Comparison of ENCODE assay signal across 9 cellular contexts in genomic region chr7:39734605-39735004, GRCh38.
DNase-seq lines count a peak whose midpoint lies in the region; TF ChIP-seq lines count a peak whose summit lies in the region.
"Had no signal": no experiment of that assay in that cellular context is flagged by ENCODE, and none has a peak within 500 bp of the region (broad histone marks: within the 10 kb centered on the region; RNA-seq: fewer than 3 reads in every experiment).

No MANE protein-coding gene starts in this region.

- no peak for DNase-seq in activated naive CD4-positive, alpha-beta T cell treated with anti-CD3 and anti-CD28 coated beads, Interleukin-2, amount 10 ng/mL, durations not matched to agents 7 days and 5 days
- DNase-seq in activated naive CD4-positive, alpha-beta T cell treated with anti-CD3 and anti-CD28 coated beads, Interleukin-2, amount 50 U/mL, for 16 hours, result no peak
- no peak for DNase-seq in activated CD4-positive, alpha-beta memory T cell treated with anti-CD3 and anti-CD28 coated beads for 36 hours
- DNase-seq in hepatocyte (ENCODE audit: low spot score), result no peak
- DNase-seq in tibial artery, result no peak
- DNase-seq in NCI-H2107 (lab: John Stamatoyannopoulos, UW), result no peak
- DNase-seq in KBM-7, result no peak
- no peak for DNase-seq in CD1c-positive myeloid dendritic cell (ENCODE audit: extremely low spot score)
- DNase-seq: foreskin melanocyte had no signal

- WGBS in hepatocyte (ENCODE audit: low lambda C conversion rate, missing lambda C conversion rate), result 61% methylated on average over 2 of the region's 2 CpGs

- H3K27ac ChIP-seq in hepatocyte (peak overlapping the region; percentile 89), tibial artery (no peak overlapping the region)

- H3K79me2 ChIP-seq in hepatocyte, result peaks cover 18% of the 10 kb centered on the region

- H3K4me2 ChIP-seq in hepatocyte, result peak overlapping the region; percentile 78

- H3K27me3 ChIP-seq in hepatocyte (no peaks in the 10 kb centered on the region), tibial artery (no peaks in the 10 kb centered on the region)

- H3K27me3 Mint-ChIP-seq in activated naive CD4-positive, alpha-beta T cell treated with anti-CD3 and anti-CD28 coated beads, Interleukin-2, amount 10 ng/mL, durations not matched to agents 7 days and 5 days, result peaks cover 8% of the 10 kb centered on the region
- H3K27me3 Mint-ChIP-seq in activated CD4-positive, alpha-beta memory T cell treated with anti-CD3 and anti-CD28 coated beads for 36 hours, result no peaks in the 10 kb centered on the region

- H2AFZ ChIP-seq in hepatocyte, result no peak overlapping the region

- intact Hi-C loops in activated CD4-positive, alpha-beta memory T cell treated with anti-CD3 and anti-CD28 coated beads for 36 hours (cut with micrococcal nuclease), result loop anchor here (10.0 kb wide), 1 partner anchor 830 kb away; the partner anchor contains the start of gene VPS41
- intact Hi-C loops in tibial artery (cut with DNase I; ENCODE audit: low total_unique reads), result no loop called here

- H3K36me3 ChIP-seq in hepatocyte (replicated peaks; ENCODE audit: insufficient read depth, low read depth) (no peaks in the 10 kb centered on the region), tibial artery (no peaks in the 10 kb centered on the region)

- in situ Hi-C loops in KBM-7 (cut with MboI; ENCODE audit: low pct_unique_long_range_greater_than_20kb, low sequenced_read_pairs), result loop anchor here (25.0 kb wide), 1 partner anchor 147 kb away; no protein-coding TSS in a partner anchor

- CTCF ChIA-PET in activated naive CD4-positive, alpha-beta T cell treated with anti-CD3 and anti-CD28 coated beads, Interleukin-2, amount 10 ng/mL, durations not matched to agents 7 days and 5 days (lab: Charles Lee), result interaction anchor here (1.0 to 6.3 kb wide), 4 partner anchors 10 to 156 kb away, joined by 3 to 56 read pairs (median 22); no protein-coding TSS in a partner anchor
- CTCF ChIA-PET in activated CD4-positive, alpha-beta memory T cell treated with anti-CD3 and anti-CD28 coated beads for 36 hours (lab: Charles Lee), result interaction anchor here (2.1 to 23.3 kb wide), 2 partner anchors 11 to 156 kb away, joined by 6 to 520 read pairs; no protein-coding TSS in a partner anchor

- H3K9me3 ChIP-seq in hepatocyte (ENCODE audit: low read depth) (no peaks in the 10 kb centered on the region), tibial artery (no peaks in the 10 kb centered on the region)

- H3K4me3 Mint-ChIP-seq in activated naive CD4-positive, alpha-beta T cell treated with anti-CD3 and anti-CD28 coated beads, Interleukin-2, amount 10 ng/mL, durations not matched to agents 7 days and 5 days, result peak overlapping the region; percentile 79
- H3K4me3 Mint-ChIP-seq in activated CD4-positive, alpha-beta memory T cell treated with anti-CD3 and anti-CD28 coated beads for 36 hours, result peak overlapping the region; percentile 88

- H3K9me3 Mint-ChIP-seq in activated naive CD4-positive, alpha-beta T cell treated with anti-CD3 and anti-CD28 coated beads, Interleukin-2, amount 10 ng/mL, durations not matched to agents 7 days and 5 days, result no peaks in the 10 kb centered on the region
- H3K9me3 Mint-ChIP-seq in activated CD4-positive, alpha-beta memory T cell treated with anti-CD3 and anti-CD28 coated beads for 36 hours, result no peaks in the 10 kb centered on the region

- H3K4me1 ChIP-seq in hepatocyte (ENCODE audit: insufficient read depth), result peaks cover 13% of the 10 kb centered on the region
- H3K4me1 ChIP-seq in tibial artery, result peaks cover 0 to 23% (median 17%) of the 10 kb centered on the region in 4 donors

- POLR2A ChIA-PET in activated CD4-positive, alpha-beta memory T cell treated with anti-CD3 and anti-CD28 coated beads for 36 hours (lab: Charles Lee), result interaction anchor here (1.1 to 2.8 kb wide), 2 partner anchors 13 to 112 kb away, joined by 3 to 20 read pairs; partner anchors contain the start of gene RALA

- peaks cover 2% of the 10 kb centered on the region for H3K36me3 Mint-ChIP-seq in activated naive CD4-positive, alpha-beta T cell treated with anti-CD3 and anti-CD28 coated beads, Interleukin-2, amount 10 ng/mL, durations not matched to agents 7 days and 5 days
- peaks cover 1% of the 10 kb centered on the region for H3K36me3 Mint-ChIP-seq in activated CD4-positive, alpha-beta memory T cell treated with anti-CD3 and anti-CD28 coated beads for 36 hours

- H3K4me3 ChIP-seq in hepatocyte, result no peak overlapping the region
- H3K4me3 ChIP-seq in tibial artery, result peak overlapping the region; percentile 60 to 69

- TF ChIP-seq CTCF in hepatocyte (IDR thresholded peaks at IDR 0.05; ENCODE audit: poor library complexity) (no peak), tibial artery (IDR thresholded peaks at IDR 0.05) (no peak)

- H4K20me1 ChIP-seq in hepatocyte (ENCODE audit: insufficient read depth, poor library complexity, severe bottlenecking), result no peaks in the 10 kb centered on the region

- peaks cover 52% of the 10 kb centered on the region for H3K4me1 Mint-ChIP-seq in activated naive CD4-positive, alpha-beta T cell treated with anti-CD3 and anti-CD28 coated beads, Interleukin-2, amount 10 ng/mL, durations not matched to agents 7 days and 5 days
- H3K4me1 Mint-ChIP-seq in activated CD4-positive, alpha-beta memory T cell treated with anti-CD3 and anti-CD28 coated beads for 36 hours (ENCODE audit: low read depth), result peaks cover 35% of the 10 kb centered on the region

- no peaks in the 10 kb centered on the region for H3K9me2 ChIP-seq in hepatocyte (replicated peaks; ENCODE audit: insufficient read depth)

- no peak overlapping the region for H3K27ac Mint-ChIP-seq in activated naive CD4-positive, alpha-beta T cell treated with anti-CD3 and anti-CD28 coated beads, Interleukin-2, amount 10 ng/mL, durations not matched to agents 7 days and 5 days
- H3K27ac Mint-ChIP-seq in activated CD4-positive, alpha-beta memory T cell treated with anti-CD3 and anti-CD28 coated beads for 36 hours, result peak overlapping the region; percentile 6
